ENCODE assay signal across 8 cellular contexts in the genomic region with DNA sequence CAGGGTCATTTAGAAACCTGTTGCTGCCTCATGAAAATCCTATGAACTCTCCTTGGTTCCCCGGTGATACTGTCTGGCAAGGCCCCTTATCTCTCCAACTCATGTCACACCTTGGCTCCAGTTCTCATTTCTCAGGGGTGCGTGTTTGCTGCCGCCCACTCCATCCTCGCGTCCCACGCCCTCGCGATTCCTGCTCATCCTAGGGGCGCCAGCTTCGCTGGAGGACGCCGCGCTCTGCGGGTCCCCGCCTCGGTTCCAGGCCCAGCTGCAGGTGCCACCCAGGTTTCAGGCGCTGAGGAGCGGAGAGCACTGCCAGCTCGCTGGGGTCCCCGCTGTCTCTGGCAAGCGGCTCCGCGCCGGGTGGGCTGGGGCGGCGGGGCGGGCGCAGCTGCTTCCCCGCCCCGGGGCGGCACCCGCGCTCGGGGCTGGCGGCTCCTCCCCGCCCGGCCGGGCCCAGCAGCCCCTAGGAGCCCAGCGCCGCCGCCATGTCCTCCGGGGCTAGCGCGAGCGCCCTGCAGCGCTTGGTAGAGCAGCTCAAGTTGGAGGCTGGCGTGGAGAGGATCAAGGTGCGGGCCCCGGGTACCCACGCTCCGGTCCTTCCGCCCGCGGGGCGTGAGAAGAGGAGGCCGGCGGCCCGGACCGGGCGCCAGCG. TPM values are rescaled to one million over a fixed set of nuclear protein-coding genes. Genes with fewer than 3 reads are reported as not detected.
A peak's percentile ranks its signal among the peaks of the same experiment; 100 is the strongest.
DNase-seq lines count a peak whose midpoint lies in the region; ATAC-seq and TF ChIP-seq lines count a peak whose summit lies in the region.

GNG10 (plus strand) TSS at position 456 of the 652 bp plus-strand sequence; CDS start at position 486, 30 bp downstream.

- H3K36me3 Mint-ChIP-seq in activated CD4-positive, alpha-beta memory T cell treated with anti-CD3 and anti-CD28 coated beads, Interleukin-2, amount 10 ng/mL, durations not matched to agents 7 days and 5 days (ENCODE audit: low read depth), result peaks cover 27% of the 10 kb centered on the region

- POLR2A ChIA-PET in activated CD4-positive, alpha-beta memory T cell treated with anti-CD3 and anti-CD28 coated beads, Interleukin-2, amount 10 ng/mL, durations not matched to agents 7 days and 5 days (lab: Charles Lee), result interaction anchor here (0.6 to 2.3 kb wide), 10 partner anchors 10 to 1057 kb away, joined by 3 to 35 read pairs (median 4); partner anchors contain the start of genes DNAJC25, INIP and PTBP3

- H3K4me1 Mint-ChIP-seq in activated CD4-positive, alpha-beta memory T cell treated with anti-CD3 and anti-CD28 coated beads, Interleukin-2, amount 10 ng/mL, durations not matched to agents 7 days and 5 days, result peaks cover 29% of the 10 kb centered on the region

- in situ Hi-C loops in ACHN (cut with HindIII; ENCODE audit: low pct_ligation_motif_present, low pct_unique_long_range_greater_than_20kb, low sequenced_read_pairs), result no loop called here

- H3K4me1 ChIP-seq in ectodermal cell (ENCODE audit: control insufficient read depth, insufficient read depth, low read length), result peaks cover 9% of the 10 kb centered on the region
- peaks cover 5 to 6% of the 10 kb centered on the region in 2 donors for H3K4me1 ChIP-seq in lung (ENCODE audit: control insufficient read depth in 2 of 2, insufficient read depth in 2 of 2, low read length in 2 of 2)

- DNase-seq in ACHN (peak; percentile 60), NCI-H345 treated with DMSO at 0.1 percent for 48 hours (lab: John Stamatoyannopoulos, UW; ENCODE audit: unreplicated experiment) (peak; percentile 47), lung (ENCODE audit: low spot score) (peak; percentile 60)
- DNase-seq in activated CD4-positive, alpha-beta memory T cell treated with anti-CD3 and anti-CD28 coated beads, Interleukin-2, amount 10 ng/mL, durations not matched to agents 7 days and 5 days, result peak; percentile 71
- peak; percentile 37 to 66 (median 41) for DNase-seq in stimulated activated CD4-positive, alpha-beta T cell treated with anti-CD3 and anti-CD28 coated beads, TNF-alpha, amount 100 ng/mL, for 24 hours (ENCODE audit: low read depth in 3 of 3)

- no peaks in the 10 kb centered on the region for H3K36me3 ChIP-seq in ectodermal cell (ENCODE audit: control insufficient read depth, insufficient read depth, low read length)
- H3K36me3 ChIP-seq in lung (ENCODE audit: control insufficient read depth in 2 of 2, insufficient read depth in 2 of 2, low read length in 2 of 2), result peaks cover 0 to 2% of the 10 kb centered on the region in 2 donors

- no peaks in the 10 kb centered on the region for H3K9me3 Mint-ChIP-seq in activated CD4-positive, alpha-beta memory T cell treated with anti-CD3 and anti-CD28 coated beads, Interleukin-2, amount 10 ng/mL, durations not matched to agents 7 days and 5 days

- peak; percentile 90 for ATAC-seq in GM18511 (IDR thresholded peaks at IDR 0.05; ENCODE audit: unreplicated experiment)
- ATAC-seq in HG02973 (IDR thresholded peaks at IDR 0.05; ENCODE audit: unreplicated experiment), result peak; percentile 87
- peak; percentile 91 for ATAC-seq in lung (ENCODE audit: insufficient read depth, low FRiP score)

- CTCF ChIA-PET in activated CD4-positive, alpha-beta memory T cell treated with anti-CD3 and anti-CD28 coated beads, Interleukin-2, amount 10 ng/mL, durations not matched to agents 7 days and 5 days (lab: Charles Lee), result interaction anchor here (0.6 kb wide), 1 partner anchor 414 kb away, joined by 3 read pairs; no protein-coding TSS in a partner anchor

- H3K4me3 ChIP-seq in ectodermal cell (ENCODE audit: insufficient read depth, low read depth, low read length) (peak within 1 kb of the TSS; percentile 67), lung (peak within 1 kb of the TSS; percentile 63)

- H3K9me3 ChIP-seq in ectodermal cell (ENCODE audit: control insufficient read depth, low read length) (no peaks in the 10 kb centered on the region), lung (ENCODE audit: control insufficient read depth in 2 of 2, insufficient read depth in 1 of 2, low read length in 1 of 2) (no peaks in the 10 kb centered on the region)

- H3K27me3 Mint-ChIP-seq in activated CD4-positive, alpha-beta memory T cell treated with anti-CD3 and anti-CD28 coated beads, Interleukin-2, amount 10 ng/mL, durations not matched to agents 7 days and 5 days, result no peaks in the 10 kb centered on the region

- peak within 1 kb of the TSS; percentile 85 for H3K27ac Mint-ChIP-seq in activated CD4-positive, alpha-beta memory T cell treated with anti-CD3 and anti-CD28 coated beads, Interleukin-2, amount 10 ng/mL, durations not matched to agents 7 days and 5 days

- no peak for TF ChIP-seq CTCF in lung (IDR thresholded peaks at IDR 0.05; ENCODE audit: control extremely low read depth, extremely low read depth)

- peaks cover 15% of the 10 kb centered on the region for H3K27me3 ChIP-seq in ectodermal cell (ENCODE audit: control insufficient read depth, insufficient read depth, low read length, poor library complexity, severe bottlenecking)
- H3K27me3 ChIP-seq in lung (ENCODE audit: control insufficient read depth, insufficient read depth), result no peaks in the 10 kb centered on the region

- H3K27ac ChIP-seq in ectodermal cell (ENCODE audit: insufficient read depth, low read depth, low read length, poor library complexity, severe bottlenecking), result no peak within 1 kb of the TSS
- peak within 1 kb of the TSS; percentile 79 to 91 for H3K27ac ChIP-seq in lung (ENCODE audit: low read depth in 1 of 2, low read length in 1 of 2)

- H3K4me3 Mint-ChIP-seq in activated CD4-positive, alpha-beta memory T cell treated with anti-CD3 and anti-CD28 coated beads, Interleukin-2, amount 10 ng/mL, durations not matched to agents 7 days and 5 days, result peak within 1 kb of the TSS; percentile 98

- 1% methylated on average over 61 of the region's 61 CpGs for WGBS in ectodermal cell, 2 experiments
- 0 to 1% methylated on average over 50 to 61 of the region's 61 CpGs for WGBS in lung, 2 donors

RNA-seq across cellular contexts. Expression of gene GNG10, which starts in this region (rescaled TPM):
- 10 to 100 TPM; 22.2 to 23.8 TPM for total RNA-seq in activated CD4-positive, alpha-beta memory T cell treated with anti-CD3 and anti-CD28 coated beads, Interleukin-2, amount 10 ng/mL, durations not matched to agents 7 days and 5 days
- 41.5 TPM for polyA plus RNA-seq in ectodermal cell (2013, experiment 1 of 4)
- 53.4 TPM for polyA plus RNA-seq in ectodermal cell (2013, experiment 2 of 4)
- 42.0 TPM for polyA plus RNA-seq in ectodermal cell (2013, experiment 3 of 4)
- 44.2 TPM for polyA plus RNA-seq in ectodermal cell (2013, experiment 4 of 4)
- 10 to 100 TPM; 40.4 to 51.1 TPM for total RNA-seq in lung
- 10 to 100 TPM; 40.8 to 98.5 TPM for polyA plus RNA-seq in lung
